21 cellular contexts compared by ENCODE assay signal in the genomic region with DNA sequence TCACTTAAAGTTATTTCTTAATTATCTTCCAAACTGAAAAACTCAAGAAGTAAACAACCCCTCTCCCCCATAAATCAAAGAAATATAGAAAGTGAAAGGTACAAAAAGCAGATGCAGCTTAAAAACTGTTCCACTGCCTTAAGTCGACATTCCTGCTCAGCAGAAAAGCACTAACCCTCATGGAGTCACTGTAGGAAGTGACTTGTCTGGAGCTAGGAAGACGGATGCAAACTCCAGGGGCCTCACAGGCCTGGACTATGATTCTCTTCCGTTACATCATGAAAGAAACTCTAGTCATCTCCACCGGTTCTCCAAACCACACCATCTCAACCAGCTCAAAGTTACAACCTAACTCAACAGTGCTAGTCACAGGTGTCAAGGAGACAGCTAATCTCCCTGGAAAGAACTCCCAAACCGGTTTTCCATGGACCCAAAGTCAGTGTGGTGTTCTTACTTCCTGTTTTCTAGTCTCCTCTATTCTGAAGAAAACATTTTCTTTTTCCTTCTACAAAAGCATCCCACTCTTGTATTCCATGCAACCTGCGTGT.
A peak's percentile ranks its signal among the peaks of the same experiment; 100 is the strongest.
DNase-seq lines count a peak whose midpoint lies in the region; ATAC-seq and TF ChIP-seq lines count a peak whose summit lies in the region.
"Had no signal": no experiment of that assay in that cellular context is flagged by ENCODE, and none has a peak within 500 bp of the region (broad histone marks: within the 10 kb centered on the region; RNA-seq: fewer than 3 reads in every experiment).

No MANE protein-coding gene starts in this region.

- H3K27me3 ChIP-seq in H9 (ENCODE audit: insufficient read depth, low read length) (no peaks in the 10 kb centered on the region), mesenchymal stem cell (ENCODE audit: control insufficient read depth in 1 of 2, insufficient read depth in 1 of 2, low read length in 2 of 2) (no peaks in the 10 kb centered on the region), neuronal stem cell (ENCODE audit: control insufficient read depth in 3 of 3, insufficient read depth in 3 of 3, low read depth in 1 of 3, low read length in 3 of 3) (no peaks in the 10 kb centered on the region), GM23248 (replicated peaks; ENCODE audit: insufficient read depth) (no peaks in the 10 kb centered on the region)
- H3K27me3 ChIP-seq: BLaER1 had no signal

- no CpG with 5 or more reads among the region's 6 CpGs for WGBS in H9 (ENCODE audit: extremely low coverage, insufficient read length, low lambda C conversion rate)
- WGBS in mesenchymal stem cell, result 50% methylated on average over 6 of the region's 6 CpGs
- WGBS in neuronal stem cell (ENCODE audit: extremely low coverage in 2 of 2, insufficient read length in 2 of 2, insufficient replicate concordance in 1 of 2), 2 donors, result no CpG with 5 or more reads among the region's 6 CpGs
- WGBS in GM23248 (ENCODE audit: low coverage in 1 of 2, low lambda C conversion rate in 2 of 2, missing lambda C conversion rate in 2 of 2), 2 experiments, result 52 to 56% methylated on average over 6 of the region's 6 CpGs

- no peaks in the 10 kb centered on the region for H4K20me1 ChIP-seq in H9 (ENCODE audit: control insufficient read depth, insufficient read depth, insufficient read length)
- H4K20me1 ChIP-seq in GM23248 (ENCODE audit: insufficient read depth), result no peaks in the 10 kb centered on the region
- H4K20me1 ChIP-seq: BLaER1 had no signal

- H3K9me3 Mint-ChIP-seq in H9 (no peaks in the 10 kb centered on the region), WTC11 (no peaks in the 10 kb centered on the region)
- H3K9me3 Mint-ChIP-seq: CD4-positive, alpha-beta T cell had no signal

- H3K79me1 ChIP-seq in H9 (ENCODE audit: insufficient read depth, low read depth, low read length, poor library complexity, severe bottlenecking) (no peaks in the 10 kb centered on the region), mesenchymal stem cell (replicated peaks; ENCODE audit: low read length, poor library complexity, severe bottlenecking) (no peaks in the 10 kb centered on the region), neuronal stem cell (ENCODE audit: low read depth, low read length) (no peaks in the 10 kb centered on the region)

- TF ChIP-seq CTCF in H9 (conservative IDR thresholded peaks at IDR 0.05) (no peak), WTC11 (IDR thresholded peaks at IDR 0.05) (no peak)

- H3K79me2 ChIP-seq in H9 (ENCODE audit: insufficient read depth, low read length) (no peaks in the 10 kb centered on the region), GM23248 (ENCODE audit: insufficient read depth) (no peaks in the 10 kb centered on the region)

- H3T11ph ChIP-seq in H9 (ENCODE audit: low read length), result no peak overlapping the region

- H3K27ac ChIP-seq in H9 (ENCODE audit: insufficient read length, low read depth, low read length) (no peak overlapping the region), mesenchymal stem cell (ENCODE audit: low read length, poor library complexity, severe bottlenecking) (no peak overlapping the region), neuronal stem cell (replicated peaks; ENCODE audit: low read length) (peak overlapping the region; percentile 38), GM23248 (no peak overlapping the region)
- H3K27ac ChIP-seq: BLaER1, KMS-11, PC-9, RWPE1, SK-N-MC had no signal

- H3K4me1 ChIP-seq in H9 (ENCODE audit: insufficient read depth, low read length) (peaks cover 9% of the 10 kb centered on the region), mesenchymal stem cell (ENCODE audit: control insufficient read depth, insufficient read depth, low read depth, low read length) (no peaks in the 10 kb centered on the region), neuronal stem cell (ENCODE audit: control insufficient read depth in 2 of 2, insufficient read depth in 1 of 2, low read depth in 1 of 2, low read length in 2 of 2) (peaks cover 0 to 16% of the 10 kb centered on the region in 2 donors), GM23248 (ENCODE audit: insufficient read depth) (no peaks in the 10 kb centered on the region)
- H3K4me1 ChIP-seq: BLaER1, Caco-2, HAP-1 had no signal

- H3K9me2 ChIP-seq in GM23248 (ENCODE audit: insufficient read depth), result no peaks in the 10 kb centered on the region

- H3K36me3 ChIP-seq in mesenchymal stem cell (ENCODE audit: control insufficient read depth in 1 of 2, insufficient read depth in 2 of 2, low read depth in 1 of 2, low read length in 2 of 2) (no peaks in the 10 kb centered on the region), neuronal stem cell (replicated peaks in 1 of 2; ENCODE audit: control insufficient read depth in 2 of 2, insufficient read depth in 2 of 2, low read length in 2 of 2) (no peaks in the 10 kb centered on the region), GM23248 (ENCODE audit: low read depth) (no peaks in the 10 kb centered on the region)
- H3K36me3 ChIP-seq: BLaER1, HAP-1 had no signal

- H3K4ac ChIP-seq in H9 (ENCODE audit: low read depth, low read length) (no peak overlapping the region), mesenchymal stem cell (ENCODE audit: low read depth in 1 of 2, low read length in 2 of 2) (peak overlapping the region in 1 of 2 experiments; percentile 84), neuronal stem cell (ENCODE audit: low read length) (no peak overlapping the region)

- H2AK5ac ChIP-seq in H9 (ENCODE audit: insufficient read length, low read length) (no peak overlapping the region), mesenchymal stem cell (ENCODE audit: low read length, severe bottlenecking) (no peak overlapping the region), neuronal stem cell (ENCODE audit: low read depth, low read length) (no peak overlapping the region)

- H3F3A ChIP-seq in GM23248 (ENCODE audit: insufficient read depth), result no peaks in the 10 kb centered on the region

- H2BK120ac ChIP-seq in H9 (ENCODE audit: low read depth, low read length, poor library complexity, severe bottlenecking) (no peak overlapping the region), mesenchymal stem cell (ENCODE audit: low read depth, low read length) (no peak overlapping the region), neuronal stem cell (ENCODE audit: low read depth, low read length) (no peak overlapping the region)

- H2BK12ac ChIP-seq in H9 (ENCODE audit: insufficient read length, low read depth, low read length), result no peak overlapping the region
- H2BK12ac ChIP-seq in mesenchymal stem cell (ENCODE audit: low read length in 2 of 2), result no peak overlapping the region
- H2BK12ac ChIP-seq in neuronal stem cell (ENCODE audit: low read length), result no peak overlapping the region

- H3K4me3 ChIP-seq in mesenchymal stem cell (ENCODE audit: insufficient read depth in 1 of 2, low read depth in 1 of 2, low read length in 2 of 2) (no peak overlapping the region), neuronal stem cell (ENCODE audit: low read length in 2 of 2) (no peak overlapping the region), GM23248 (no peak overlapping the region)
- H3K4me3 ChIP-seq: BLaER1, HAP-1, PC-9, SK-N-MC had no signal

- H2AFZ ChIP-seq in H9 (ENCODE audit: low read length), result no peak overlapping the region
- H2AFZ ChIP-seq in mesenchymal stem cell (ENCODE audit: low read depth, low read length), result no peak overlapping the region
- no peak overlapping the region for H2AFZ ChIP-seq in neuronal stem cell (ENCODE audit: low read length)
- H2AFZ ChIP-seq in GM23248, result no peak overlapping the region
- H2AFZ ChIP-seq: PC-9 had no signal

- H3K56ac ChIP-seq in H9 (ENCODE audit: insufficient read length, low read depth, low read length), result no peak overlapping the region

- no peak overlapping the region for H3K4me3 Mint-ChIP-seq in H9
- no peak overlapping the region for H3K4me3 Mint-ChIP-seq in WTC11
- H3K4me3 Mint-ChIP-seq: CD4-positive, alpha-beta T cell had no signal

- H3K23ac ChIP-seq in H9 (ENCODE audit: insufficient read length, low read depth, low read length) (no peak overlapping the region), mesenchymal stem cell (ENCODE audit: low read length in 2 of 2) (no peak overlapping the region), neuronal stem cell (ENCODE audit: low read depth, low read length, poor library complexity) (no peak overlapping the region)

- H3K4me2 ChIP-seq in H9 (ENCODE audit: insufficient read depth, insufficient read length, low read length), result no peak overlapping the region
- no peak overlapping the region for H3K4me2 ChIP-seq in mesenchymal stem cell (ENCODE audit: low read length, poor library complexity, severe bottlenecking)
- H3K4me2 ChIP-seq in neuronal stem cell (ENCODE audit: insufficient read depth, low read length, poor library complexity, severe bottlenecking), result no peak overlapping the region
- no peak overlapping the region for H3K4me2 ChIP-seq in GM23248 (ENCODE audit: unreplicated experiment)
- H3K4me2 ChIP-seq: BLaER1, KMS-11, PC-9 had no signal

- H3K9ac ChIP-seq in H9 (ENCODE audit: extremely low read depth, insufficient read length, low read length) (no peak overlapping the region), mesenchymal stem cell (ENCODE audit: low read length) (no peak overlapping the region), neuronal stem cell (ENCODE audit: low read depth, low read length, poor library complexity) (no peak overlapping the region), GM23248 (no peak overlapping the region)
- H3K9ac ChIP-seq: BLaER1, KMS-11 had no signal

- POLR2A ChIA-PET in WTC11 (lab: Charles Lee), result no interaction called here

- H4K5ac ChIP-seq in H9 (ENCODE audit: insufficient read length, low read depth, low read length), result no peak overlapping the region

- H4K91ac ChIP-seq in H9 (ENCODE audit: insufficient read length, low read depth, low read length), result no peak overlapping the region
- no peak overlapping the region for H4K91ac ChIP-seq in mesenchymal stem cell (ENCODE audit: low read length)
- H4K91ac ChIP-seq in neuronal stem cell (ENCODE audit: low read depth, low read length, poor library complexity), result no peak overlapping the region

- DNase-seq in H9 (no peak), WTC11 (ENCODE audit: low spot score) (no peak), mesenchymal stem cell (peak; percentile 69), neuronal stem cell (ENCODE audit: low spot score) (no peak), GM23248 (no peak), NCI-H2196 treated with DMSO at 0.1 percent for 48 hours (lab: John Stamatoyannopoulos, UW; ENCODE audit: unreplicated experiment) (no peak), NCI-H2107 (lab: John Stamatoyannopoulos, UW) (no peak)
- DNase-seq: ACHN; Caco-2; CD4-positive, alpha-beta T cell; NCI-H1105; NCI-H2029 treated with DMSO at 0.1 percent for 48 hours; NCI-H69; PC-9; SHP77 treated with DMSO at 0.1 percent for 48 hours had no signal

- H3K18ac ChIP-seq in H9 (ENCODE audit: insufficient read length, low read depth, low read length), result no peak overlapping the region
- peak overlapping the region in 1 of 2 experiments; percentile 55 for H3K18ac ChIP-seq in mesenchymal stem cell (ENCODE audit: low read depth in 1 of 2, low read length in 2 of 2)
- H3K18ac ChIP-seq in neuronal stem cell (ENCODE audit: low read length), result no peak overlapping the region

- H4K8ac ChIP-seq in H9 (replicated peaks; ENCODE audit: insufficient read length, low read depth, low read length) (no peak overlapping the region), mesenchymal stem cell (ENCODE audit: low read length) (peak overlapping the region; percentile 28), neuronal stem cell (ENCODE audit: low read depth, low read length) (no peak overlapping the region)

- H2BK5ac ChIP-seq in H9 (ENCODE audit: insufficient read length, low read length), result no peak overlapping the region
- H2BK5ac ChIP-seq in mesenchymal stem cell (ENCODE audit: low read depth, low read length, poor library complexity, severe bottlenecking), result no peak overlapping the region
- no peak overlapping the region for H2BK5ac ChIP-seq in neuronal stem cell (ENCODE audit: low read length)

- CTCF ChIA-PET in WTC11 (lab: Charles Lee), result interaction anchor here (1.0 to 1.3 kb wide), 2 partner anchors 8 to 20 kb away, joined by 3 to 6 read pairs; no protein-coding TSS in a partner anchor

- in situ Hi-C loops in GM23248 (cut with MboI), result no loop called here

- no peak overlapping the region for H2BK20ac ChIP-seq in H9 (ENCODE audit: low read depth, low read length, poor library complexity, severe bottlenecking)

- H3K4me1 Mint-ChIP-seq in H9 (peaks cover 30 to 32% of the 10 kb centered on the region in 2 experiments), WTC11 (peaks cover 35% of the 10 kb centered on the region)

- H2BK15ac ChIP-seq in H9 (ENCODE audit: low read depth, low read length) (no peak overlapping the region), mesenchymal stem cell (ENCODE audit: low read depth, poor library complexity, severe bottlenecking) (no peak overlapping the region), neuronal stem cell (ENCODE audit: low read length) (no peak overlapping the region)

- ATAC-seq in WTC11 (peak; percentile 32; the same call in 1 of the 2 replicates), HG03354 (IDR thresholded peaks at IDR 0.05; ENCODE audit: poor library complexity, severe bottlenecking, unreplicated experiment) (no peak)

- H3K14ac ChIP-seq in H9 (ENCODE audit: insufficient read depth, low read length) (no peak overlapping the region), mesenchymal stem cell (ENCODE audit: low read length in 2 of 2) (no peak overlapping the region), neuronal stem cell (ENCODE audit: low read length) (no peak overlapping the region)

- peak overlapping the region; percentile 3 to 80 (median 74); a peak in 3 of 7 replicates for H3K27ac Mint-ChIP-seq in H9
- peak overlapping the region; percentile 29 for H3K27ac Mint-ChIP-seq in WTC11
- H3K27ac Mint-ChIP-seq: CD4-positive, alpha-beta T cell had no signal

- H3K27me3 Mint-ChIP-seq in H9 (ENCODE audit: low read depth) (no peaks in the 10 kb centered on the region), WTC11 (ENCODE audit: low read depth) (no peaks in the 10 kb centered on the region)
- H3K27me3 Mint-ChIP-seq: CD4-positive, alpha-beta T cell had no signal

- no peaks in the 10 kb centered on the region for H3K23me2 ChIP-seq in H9 (ENCODE audit: insufficient read length, low read depth, low read length, poor library complexity, severe bottlenecking)

- H3K9me3 ChIP-seq in H9 (ENCODE audit: control insufficient read depth, low read depth, low read length) (no peaks in the 10 kb centered on the region), mesenchymal stem cell (ENCODE audit: control insufficient read depth, low read length) (no peaks in the 10 kb centered on the region), neuronal stem cell (replicated peaks in 1 of 2; ENCODE audit: control insufficient read depth in 2 of 2, insufficient read depth in 1 of 2, low read depth in 1 of 2, low read length in 2 of 2) (no peaks in the 10 kb centered on the region), GM23248 (ENCODE audit: low read depth) (no peaks in the 10 kb centered on the region)
- H3K9me3 ChIP-seq: Caco-2, HAP-1 had no signal

- H3K36me3 Mint-ChIP-seq in H9 (ENCODE audit: insufficient read depth in 1 of 3, low read depth in 3 of 3) (peaks cover 0 to 2% (median 0%) of the 10 kb centered on the region in 3 experiments; a peak in 4 of 7 replicates), WTC11 (peaks cover 2% of the 10 kb centered on the region)
